ENCODE assay signal across 21 cellular contexts in the genomic region with DNA sequence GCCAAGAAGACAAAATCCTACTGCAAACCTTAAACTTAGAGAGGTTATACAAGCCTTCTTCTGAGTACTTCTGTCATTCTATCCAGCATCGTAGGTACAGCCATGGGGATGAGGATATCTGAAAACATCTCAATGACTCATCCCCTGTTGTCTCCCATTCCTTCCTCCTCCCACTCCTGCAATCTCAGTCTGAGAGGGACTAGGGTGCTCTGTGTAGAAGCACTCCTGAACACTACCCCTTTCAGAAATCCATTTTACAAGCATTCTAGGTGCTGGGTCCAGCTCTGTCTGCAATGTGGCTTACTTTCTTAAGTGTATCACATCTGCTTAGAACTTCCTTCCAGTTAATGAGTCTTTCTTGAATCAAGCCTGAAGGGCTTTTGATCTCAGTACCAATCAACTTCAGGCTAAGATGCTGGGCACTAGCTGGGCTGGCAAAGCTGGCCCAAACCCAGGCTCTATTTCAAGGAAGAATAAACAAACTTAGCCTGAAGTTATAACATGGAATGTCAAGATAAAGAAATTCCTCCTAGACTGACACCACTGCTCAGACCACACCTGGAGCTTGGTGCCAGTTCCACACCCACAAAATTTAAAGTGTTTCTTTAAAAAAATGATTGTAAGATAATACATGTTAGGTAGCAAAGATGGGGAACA.
DNase-seq lines count a peak whose midpoint lies in the region; ATAC-seq and TF ChIP-seq lines count a peak whose summit lies in the region.
"Had no signal": no experiment of that assay in that cellular context is flagged by ENCODE, and none has a peak within 500 bp of the region (broad histone marks: within the 10 kb centered on the region; RNA-seq: fewer than 3 reads in every experiment).

No MANE protein-coding gene starts in this region.

- H3K4me3 ChIP-seq in stomach = no peak overlapping the region
- H3K4me3 ChIP-seq in endodermal cell (ENCODE audit: low read length) = no peak overlapping the region
- H3K4me3 ChIP-seq: coronary artery, MG63, sigmoid colon, thoracic aorta had no signal

- H3K4me3 Mint-ChIP-seq in activated naive CD8-positive, alpha-beta T cell treated with anti-CD3 and anti-CD28 coated beads, Interleukin-2, amount 50 U/mL, for 24 hours = no peak overlapping the region
- no peak overlapping the region for H3K4me3 Mint-ChIP-seq in endodermal cell
- H3K4me3 Mint-ChIP-seq: activated naive CD4-positive, alpha-beta T cell treated with anti-CD3 and anti-CD28 coated beads, Interleukin-2, amount 50 U/mL, for 24 hours; activated T-cell treated with anti-CD3 and anti-CD28 coated beads, Interleukin-2, amount 50 U/mL, for 24 hours; brain; CD4-positive, CD25-positive, alpha-beta regulatory T cell; natural killer cell had no signal

- DNase-seq in EL (peak; percentile 1), hepatic stellate cell (ENCODE audit: low spot score) (peak; percentile 5), stomach (peak; percentile 42), endodermal cell (no peak)
- no peak for DNase-seq in activated naive CD8-positive, alpha-beta T cell treated with anti-CD3 and anti-CD28 coated beads, Interleukin-2, amount 50 U/mL, for 24 hours
- DNase-seq in activated CD4-positive, alpha-beta T cell treated with anti-CD3 and anti-CD28 coated beads for 1 hour = no peak
- DNase-seq: activated T-cell treated with anti-CD3 and anti-CD28 coated beads, Interleukin-2, amount 50 U/mL, for 24 hours; CD4-positive, CD25-positive, alpha-beta regulatory T cell; HCEC 1CT; MG63; natural killer cell; NCI-H1436 treated with DMSO at 0.1 percent for 48 hours; NCI-H526 treated with DMSO at 0.1 percent for 48 hours; sigmoid colon had no signal

- H3K9me3 Mint-ChIP-seq in activated naive CD8-positive, alpha-beta T cell treated with anti-CD3 and anti-CD28 coated beads, Interleukin-2, amount 50 U/mL, for 24 hours = no peaks in the 10 kb centered on the region
- no peaks in the 10 kb centered on the region for H3K9me3 Mint-ChIP-seq in endodermal cell
- H3K9me3 Mint-ChIP-seq: activated naive CD4-positive, alpha-beta T cell treated with anti-CD3 and anti-CD28 coated beads, Interleukin-2, amount 50 U/mL, for 24 hours; activated T-cell treated with anti-CD3 and anti-CD28 coated beads, Interleukin-2, amount 50 U/mL, for 24 hours; natural killer cell had no signal

- H3K9me3 ChIP-seq in stomach (no peaks in the 10 kb centered on the region), endodermal cell (ENCODE audit: control insufficient read depth, low read length) (no peaks in the 10 kb centered on the region)
- H3K9me3 ChIP-seq: MG63, sigmoid colon, thoracic aorta had no signal

- peaks cover 0 to 13% (median 8%) of the 10 kb centered on the region in 4 donors for H3K4me1 ChIP-seq in stomach
- no peaks in the 10 kb centered on the region for H3K4me1 ChIP-seq in endodermal cell (ENCODE audit: control insufficient read depth, insufficient read depth, low read length)
- H3K4me1 ChIP-seq: parathyroid adenoma, sigmoid colon had no signal

- peak overlapping the region; percentile 50 for H3K27ac Mint-ChIP-seq in activated naive CD8-positive, alpha-beta T cell treated with anti-CD3 and anti-CD28 coated beads, Interleukin-2, amount 50 U/mL, for 24 hours
- no peak overlapping the region for H3K27ac Mint-ChIP-seq in endodermal cell
- H3K27ac Mint-ChIP-seq: activated naive CD4-positive, alpha-beta T cell treated with anti-CD3 and anti-CD28 coated beads, Interleukin-2, amount 50 U/mL, for 24 hours; activated T-cell treated with anti-CD3 and anti-CD28 coated beads, Interleukin-2, amount 50 U/mL, for 24 hours; natural killer cell had no signal

- 53 to 71% (median 64%) methylated on average over 1 of the region's 1 CpG for WGBS in stomach, 5 donors
- WGBS in endodermal cell (ENCODE audit: insufficient coverage in 1 of 2, insufficient read length in 1 of 2), 2 experiments = 79% methylated on average over 1 of the region's 1 CpG; no CpG with 5 or more reads in 1 of the 2 experiments

- H3K9ac ChIP-seq in endodermal cell (ENCODE audit: extremely low read depth, low read length, poor library complexity, severe bottlenecking) = no peak overlapping the region
- H3K9ac ChIP-seq: parathyroid adenoma had no signal

- no peak for TF ChIP-seq EP300 in stomach (IDR thresholded peaks at IDR 0.05)

- no peak overlapping the region for H3K27ac ChIP-seq in stomach
- no peak overlapping the region for H3K27ac ChIP-seq in endodermal cell (ENCODE audit: low read depth, low read length)
- H3K27ac ChIP-seq: coronary artery, parathyroid adenoma, sigmoid colon, thoracic aorta had no signal

- no peaks in the 10 kb centered on the region for H3K27me3 ChIP-seq in stomach
- no peaks in the 10 kb centered on the region for H3K27me3 ChIP-seq in endodermal cell (ENCODE audit: control insufficient read depth, insufficient read depth, low read length, poor library complexity, severe bottlenecking)
- H3K27me3 ChIP-seq: MG63, sigmoid colon had no signal

- TF ChIP-seq CTCF in stomach (IDR thresholded peaks at IDR 0.05) (no peak), endodermal cell (conservative IDR thresholded peaks at IDR 0.05) (no peak)

- H3K4me1 Mint-ChIP-seq in activated naive CD8-positive, alpha-beta T cell treated with anti-CD3 and anti-CD28 coated beads, Interleukin-2, amount 50 U/mL, for 24 hours = no peaks in the 10 kb centered on the region
- H3K4me1 Mint-ChIP-seq in endodermal cell = peaks cover 4% of the 10 kb centered on the region

- no peak for ATAC-seq in activated naive CD8-positive, alpha-beta T cell treated with anti-CD3 and anti-CD28 coated beads, Interleukin-2, amount 50 U/mL, for 24 hours
- no peak for ATAC-seq in GM19455 (IDR thresholded peaks at IDR 0.05; ENCODE audit: unreplicated experiment)
- no peak for ATAC-seq in GM18858 (IDR thresholded peaks at IDR 0.05; ENCODE audit: unreplicated experiment)

- H3K36me3 Mint-ChIP-seq in activated naive CD8-positive, alpha-beta T cell treated with anti-CD3 and anti-CD28 coated beads, Interleukin-2, amount 50 U/mL, for 24 hours (ENCODE audit: low read depth) = peaks cover 2% of the 10 kb centered on the region
- H3K36me3 Mint-ChIP-seq in endodermal cell (ENCODE audit: low read depth) = no peaks in the 10 kb centered on the region
- H3K36me3 Mint-ChIP-seq: natural killer cell had no signal

- H3K36me3 ChIP-seq in stomach (no peaks in the 10 kb centered on the region), endodermal cell (ENCODE audit: control insufficient read depth, insufficient read depth, low read length) (peaks cover 3% of the 10 kb centered on the region)
- H3K36me3 ChIP-seq: MG63, sigmoid colon, thoracic aorta had no signal

- TF ChIP-seq POLR2A in stomach (IDR thresholded peaks at IDR 0.05) = no peak

- intact Hi-C loops in stomach (cut with DNase I; ENCODE audit: low total_unique reads) = no loop called here

- H3K27me3 Mint-ChIP-seq in activated naive CD8-positive, alpha-beta T cell treated with anti-CD3 and anti-CD28 coated beads, Interleukin-2, amount 50 U/mL, for 24 hours = no peaks in the 10 kb centered on the region
- H3K27me3 Mint-ChIP-seq in endodermal cell (ENCODE audit: insufficient read depth) = no peaks in the 10 kb centered on the region
- H3K27me3 Mint-ChIP-seq: activated naive CD4-positive, alpha-beta T cell treated with anti-CD3 and anti-CD28 coated beads, Interleukin-2, amount 50 U/mL, for 24 hours; activated T-cell treated with anti-CD3 and anti-CD28 coated beads, Interleukin-2, amount 50 U/mL, for 24 hours; brain; CD4-positive, CD25-positive, alpha-beta regulatory T cell had no signal

Comparison
In these comparisons a context has a peak if more than half of its experiments do, and no peak if none do; other contexts are left out.
1. DNase-seq: peak in EL (single experiment), hepatic stellate cell (single experiment) and stomach (single experiment); none in activated naive CD8-positive, alpha-beta T cell treated with anti-CD3 and anti-CD28 coated beads, Interleukin-2, amount 50 U/mL, for 24 hours (single experiment), endodermal cell (single experiment) and activated CD4-positive, alpha-beta T cell treated with anti-CD3 and anti-CD28 coated beads for 1 hour (single experiment).